In the genomic region with DNA sequence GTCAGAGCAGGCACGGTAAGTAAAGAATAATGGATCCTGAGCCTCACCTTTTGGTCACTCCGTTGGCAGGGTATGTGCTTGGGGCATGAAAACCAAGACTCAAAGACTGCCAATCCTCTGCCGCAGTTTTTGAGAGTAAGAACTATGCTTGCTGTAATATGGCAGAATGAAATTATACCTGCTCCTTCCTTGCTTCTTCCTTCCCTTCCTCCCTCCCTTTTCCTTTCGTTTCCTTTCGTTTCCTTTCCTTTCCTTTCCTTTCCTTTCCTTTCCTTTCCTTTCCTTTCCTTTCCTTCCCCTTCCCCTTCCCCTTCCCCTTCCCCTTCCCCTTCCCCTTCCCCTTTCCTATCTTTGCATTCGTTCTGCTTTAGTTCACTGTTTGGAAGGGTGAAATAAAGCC, we compare ENCODE assay signal across 30 cellular contexts. TPM values are rescaled to one million over a fixed set of nuclear protein-coding genes. Genes with fewer than 3 reads are reported as not detected.
"Had no signal": no experiment of that assay in that cellular context is flagged by ENCODE, and none has a peak within 500 bp of the region (broad histone marks: within the 10 kb centered on the region; RNA-seq: fewer than 3 reads in every experiment).

No MANE protein-coding gene starts in this region.

- H3K36me3 Mint-ChIP-seq: naive B cell; naive thymus-derived CD8-positive, alpha-beta T cell; natural killer cell treated with Interleukin-12 subunit alpha and Interleukin-12 subunit beta and Interleukin-15 and Interleukin-18, amount 100 ng/mL, for 72 hours; stimulated activated memory B cell treated with anti-CD40 and anti-IgM and Interleukin-4, amounts not matched to agents 10 μg/mL and 1 μg/mL and 100 μg/mL, for 72 hours; type B pancreatic cell had no signal

- H3K9me3 Mint-ChIP-seq: nephron progenitor cell, neural crest cell, type B pancreatic cell had no signal

- H3K4me1 Mint-ChIP-seq: naive B cell; naive thymus-derived CD8-positive, alpha-beta T cell; neural crest cell; stimulated activated memory B cell treated with anti-CD40 and anti-IgM and Interleukin-4, amounts not matched to agents 10 μg/mL and 1 μg/mL and 100 μg/mL, for 72 hours; stimulated activated naive CD8-positive, alpha-beta T cell treated with anti-CD3 and anti-CD28 coated beads, Interleukin-15, amount 100 ng/mL, for 72 hours had no signal

- H3K4me3 Mint-ChIP-seq: naive B cell; naive thymus-derived CD8-positive, alpha-beta T cell; natural killer cell treated with Interleukin-12 subunit alpha and Interleukin-12 subunit beta and Interleukin-15 and Interleukin-18, amount 100 ng/mL, for 72 hours; nephron progenitor cell; neural crest cell; stimulated activated memory B cell treated with anti-CD40 and anti-IgM and Interleukin-4, amounts not matched to agents 10 μg/mL and 1 μg/mL and 100 μg/mL, for 72 hours; stimulated activated naive CD8-positive, alpha-beta T cell treated with anti-CD3 and anti-CD28 coated beads, Interleukin-15, amount 100 ng/mL, for 72 hours; type B pancreatic cell had no signal

- H3K27ac Mint-ChIP-seq: naive B cell; naive thymus-derived CD8-positive, alpha-beta T cell; natural killer cell treated with Interleukin-12 subunit alpha and Interleukin-12 subunit beta and Interleukin-15 and Interleukin-18, amount 100 ng/mL, for 72 hours; nephron progenitor cell; progenitor cell of endocrine pancreas; stimulated activated memory B cell treated with anti-CD40 and anti-IgM and Interleukin-4, amounts not matched to agents 10 μg/mL and 1 μg/mL and 100 μg/mL, for 72 hours; stimulated activated naive CD8-positive, alpha-beta T cell treated with anti-CD3 and anti-CD28 coated beads, Interleukin-15, amount 100 ng/mL, for 72 hours; type B pancreatic cell had no signal

- DNase-seq: naive B cell; naive thymus-derived CD8-positive, alpha-beta T cell; nephron progenitor cell; nucleus accumbens; ovary; posterior cingulate gyrus; psoas muscle; right cardiac atrium; spleen; stimulated activated CD4-positive, alpha-beta T cell treated with anti-CD3 and anti-CD28 coated beads, Interleukin-12 subunit alpha, Interleukin-12 subunit beta, amount 100 ng/mL, for 4 hours; stimulated activated CD4-positive, alpha-beta T cell treated with anti-CD3 and anti-CD28 coated beads, Interleukin-1b, Interleukin-23, amount 100 ng/mL, for 48 hours; stimulated activated CD4-positive, alpha-beta T cell treated with anti-CD3 and anti-CD28 coated beads, Interleukin-4, amount 100 ng/mL, for 1 hour; stimulated activated CD4-positive, alpha-beta T cell treated with anti-CD3 and anti-CD28 coated beads, Interleukin-4, amount 100 ng/mL, for 4 hours; stimulated activated CD8-positive, alpha-beta memory T cell treated with anti-CD3 and anti-CD28 coated beads, Interleukin-4, amount 100 ng/mL, for 48 hours; stimulated activated naive CD4-positive, alpha-beta T cell; stimulated activated naive CD8-positive, alpha-beta T cell treated with anti-CD3 and anti-CD28 coated beads, Interleukin-15, amount 100 ng/mL, for 72 hours; stimulated activated naive CD8-positive, alpha-beta T cell treated with anti-CD3 and anti-CD28 coated beads, Interleukin-15, Interleukin-2, amounts not matched to agents 100 U/mL and 50 U/mL, for 24 hours; substantia nigra; testis; tibial artery; transverse colon; upper lobe of right lung had no signal

- H3K27me3 Mint-ChIP-seq: naive B cell; natural killer cell treated with Interleukin-12 subunit alpha and Interleukin-12 subunit beta and Interleukin-15 and Interleukin-18, amount 100 ng/mL, for 72 hours; progenitor cell of endocrine pancreas; stimulated activated memory B cell treated with anti-CD40 and anti-IgM and Interleukin-4, amounts not matched to agents 10 μg/mL and 1 μg/mL and 100 μg/mL, for 72 hours; stimulated activated naive CD8-positive, alpha-beta T cell treated with anti-CD3 and anti-CD28 coated beads, Interleukin-15, amount 100 ng/mL, for 72 hours had no signal

RNA-seq across cellular contexts. Expression of a gene that starts 43.9 kb away (rescaled TPM):
- total RNA-seq: naive thymus-derived CD8-positive, alpha-beta T cell; natural killer cell treated with Interleukin-12 subunit alpha and Interleukin-12 subunit beta and Interleukin-15 and Interleukin-18, amount 100 ng/mL, for 72 hours; psoas muscle; smooth muscle cell; spleen; suprapubic skin; vagina had no signal
- polyA plus RNA-seq: naive thymus-derived CD8-positive, alpha-beta T cell; smooth muscle cell had no signal
